In genomic region chr7:137967143-137968018, GRCh38 we compare ENCODE assay signal across 10 cellular contexts. TPM values are rescaled to one million over a fixed set of nuclear protein-coding genes. Genes with fewer than 3 reads are reported as not detected.
A peak's percentile ranks its signal among the peaks of the same experiment; 100 is the strongest.
DNase-seq lines count a peak whose midpoint lies in the region; ATAC-seq and TF ChIP-seq lines count a peak whose summit lies in the region.
"Had no signal": no experiment of that assay in that cellular context is flagged by ENCODE, and none has a peak within 500 bp of the region (broad histone marks: within the 10 kb centered on the region; RNA-seq: fewer than 3 reads in every experiment).

No MANE protein-coding gene starts in this region.

- peak overlapping the region in 2 of 4 donors; percentile 70 to 99 for H3K27ac ChIP-seq in tibial nerve

- ATAC-seq in SK-N-SH treated with all-trans-retinoic acid at 6 μM for 48 hours = peak; percentile 61
- no peak for ATAC-seq in stimulated activated effector memory CD8-positive, alpha-beta T cell treated with anti-CD3 and anti-CD28 coated beads, Interleukin-12 subunit alpha, Interleukin-12 subunit beta, amount 100 ng/mL, for 72 hours
- ATAC-seq: left colon had no signal

- no peak for TF ChIP-seq POLR2A in tibial nerve (IDR thresholded peaks at IDR 0.05)

- H3K9me3 ChIP-seq in tibial nerve = no peaks in the 10 kb centered on the region

- H3K36me3 Mint-ChIP-seq in stimulated activated effector memory CD8-positive, alpha-beta T cell treated with anti-CD3 and anti-CD28 coated beads, Interleukin-12 subunit alpha, Interleukin-12 subunit beta, amount 100 ng/mL, for 72 hours = peaks cover 11% of the 10 kb centered on the region

- H3K36me3 ChIP-seq in H7 (replicated peaks; ENCODE audit: control insufficient read depth, insufficient read depth, low read length) = no peaks in the 10 kb centered on the region; the same call in 1 of the 2 replicates
- H3K36me3 ChIP-seq in tibial nerve = peaks cover 0 to 7% (median 0%) of the 10 kb centered on the region in 3 donors

- H3K9me3 Mint-ChIP-seq in stimulated activated effector memory CD8-positive, alpha-beta T cell treated with anti-CD3 and anti-CD28 coated beads, Interleukin-12 subunit alpha, Interleukin-12 subunit beta, amount 100 ng/mL, for 72 hours = no peaks in the 10 kb centered on the region

- H3K4me3 Mint-ChIP-seq in stimulated activated effector memory CD8-positive, alpha-beta T cell treated with anti-CD3 and anti-CD28 coated beads, Interleukin-12 subunit alpha, Interleukin-12 subunit beta, amount 100 ng/mL, for 72 hours = no peak overlapping the region

- peaks cover 36% of the 10 kb centered on the region for H3K4me1 Mint-ChIP-seq in stimulated activated effector memory CD8-positive, alpha-beta T cell treated with anti-CD3 and anti-CD28 coated beads, Interleukin-12 subunit alpha, Interleukin-12 subunit beta, amount 100 ng/mL, for 72 hours

- no peak overlapping the region for H3K4me3 ChIP-seq in H7 (ENCODE audit: insufficient read depth, low read depth, low read length)
- no peak overlapping the region for H3K4me3 ChIP-seq in fibroblast of villous mesenchyme (ENCODE audit: low read depth, low read length)
- H3K4me3 ChIP-seq in tibial nerve = no peak overlapping the region

- TF ChIP-seq CTCF in fibroblast of villous mesenchyme (IDR thresholded peaks at IDR 0.05; ENCODE audit: insufficient read depth, low read depth, low read length) = no peak
- no peak for TF ChIP-seq CTCF in tibial nerve (IDR thresholded peaks at IDR 0.05)

- WGBS in tibial nerve, 2 donors = 62 to 64% methylated on average over 12 of the region's 12 CpGs

- H3K4me1 ChIP-seq in tibial nerve = peaks cover 0 to 98% (median 39%) of the 10 kb centered on the region in 4 donors

- TF ChIP-seq EP300 in tibial nerve (IDR thresholded peaks at IDR 0.05) = no peak

- DNase-seq in H7 (peak; percentile 49), fibroblast of villous mesenchyme (ENCODE audit: low read depth) (peak; percentile 76), tibial nerve (ENCODE audit: low spot score in 2 of 2) (no peak), NOMO-1 (lab: John Stamatoyannopoulos, UW; ENCODE audit: unreplicated experiment in 2 of 2) (no peak), NCI-H524 treated with DMSO at 0.1 percent for 48 hours (lab: John Stamatoyannopoulos, UW) (no peak), LoVo (ENCODE audit: low spot score) (no peak)
- no peak for DNase-seq in stimulated activated effector memory CD8-positive, alpha-beta T cell treated with anti-CD3 and anti-CD28 coated beads, Interleukin-12 subunit alpha, Interleukin-12 subunit beta, amount 100 ng/mL, for 72 hours (ENCODE audit: low spot score in 2 of 2)
- DNase-seq: left colon; stimulated activated CD4-positive, alpha-beta T cell treated with anti-CD3 and anti-CD28 coated beads, Interleukin-1b, Interleukin-23, amount 100 ng/mL, for 48 hours had no signal

- H3K27ac Mint-ChIP-seq in stimulated activated effector memory CD8-positive, alpha-beta T cell treated with anti-CD3 and anti-CD28 coated beads, Interleukin-12 subunit alpha, Interleukin-12 subunit beta, amount 100 ng/mL, for 72 hours = peak overlapping the region; percentile 60

- no peaks in the 10 kb centered on the region for H3K27me3 ChIP-seq in H7 (ENCODE audit: control insufficient read depth, insufficient read depth, low read length)
- no peaks in the 10 kb centered on the region for H3K27me3 ChIP-seq in tibial nerve

TF ChIP-seq in SK-N-SH treated with all-trans-retinoic acid at 6 μM for 48 hours, 23 proteins besides CTCF, POLR2A, EP300 and RAD21:
- TF ChIP-seq BACH2 (CRISPR knock-in tag; IDR thresholded peaks at IDR 0.05; ENCODE audit: borderline replicate concordance) = no peak
- no peak for TF ChIP-seq SNAI2 (CRISPR knock-in tag; IDR thresholded peaks at IDR 0.05)
- TF ChIP-seq CREB5 (CRISPR knock-in tag; IDR thresholded peaks at IDR 0.05; ENCODE audit: low read depth) = no peak
- no peak for TF ChIP-seq ZC3H10 (CRISPR knock-in tag; IDR thresholded peaks at IDR 0.05)
- no peak for TF ChIP-seq ZFP3 (CRISPR knock-in tag; IDR thresholded peaks at IDR 0.05)
- TF ChIP-seq RARB (CRISPR knock-in tag; IDR thresholded peaks at IDR 0.05) = no peak
- no peak for TF ChIP-seq ZFP30 (CRISPR knock-in tag; IDR thresholded peaks at IDR 0.05)
- no peak for TF ChIP-seq GLIS3 (CRISPR knock-in tag; IDR thresholded peaks at IDR 0.05)
- TF ChIP-seq CSDC2 (CRISPR knock-in tag; IDR thresholded peaks at IDR 0.05) = no peak
- no peak for TF ChIP-seq TOX (CRISPR knock-in tag; IDR thresholded peaks at IDR 0.05; ENCODE audit: borderline replicate concordance)
- no peak for TF ChIP-seq CSRNP3 (CRISPR knock-in tag; IDR thresholded peaks at IDR 0.05)
- no peak for TF ChIP-seq ISL1 (CRISPR knock-in tag; IDR thresholded peaks at IDR 0.05)
- TF ChIP-seq TCF4 (CRISPR knock-in tag; IDR thresholded peaks at IDR 0.05; ENCODE audit: borderline replicate concordance) = no peak
- TF ChIP-seq OSR1 (CRISPR knock-in tag; IDR thresholded peaks at IDR 0.05) = no peak
- TF ChIP-seq PPARA (CRISPR knock-in tag; IDR thresholded peaks at IDR 0.05; ENCODE audit: borderline replicate concordance) = no peak
- no peak for TF ChIP-seq ZNF565 (CRISPR knock-in tag; conservative IDR thresholded peaks at IDR 0.05; ENCODE audit: low read depth)
- TF ChIP-seq TSHZ2 (CRISPR knock-in tag; IDR thresholded peaks at IDR 0.05) = no peak
- TF ChIP-seq ZNF70 (CRISPR knock-in tag; IDR thresholded peaks at IDR 0.05) = no peak
- no peak for TF ChIP-seq ARNTL (CRISPR knock-in tag; IDR thresholded peaks at IDR 0.05; ENCODE audit: borderline replicate concordance, low read depth)
- TF ChIP-seq ZNF8 (CRISPR knock-in tag; IDR thresholded peaks at IDR 0.05) = no peak

RNA-seq across cellular contexts. Expression of gene CREB3L2, which starts 34.5 kb away (rescaled TPM):
- 11.4 and 13.0 TPM in 2 replicates for total RNA-seq in H7 (2014; rRNA removed; shearing (Covaris generic))
- total RNA-seq in fibroblast of villous mesenchyme = 33.2 and 35.4 TPM in 2 replicates
- total RNA-seq in tibial nerve = 10 to 100 TPM; 43.5 to 73.0 (median 51.2) TPM

Comparison
In these comparisons a context has a peak if more than half of its experiments do, and no peak if none do; other contexts are left out.
1. DNase-seq: peak in H7 (single experiment) and fibroblast of villous mesenchyme (single experiment); none in stimulated activated effector memory CD8-positive, alpha-beta T cell treated with anti-CD3 and anti-CD28 coated beads, Interleukin-12 subunit alpha, Interleukin-12 subunit beta, amount 100 ng/mL, for 72 hours (0 of 2), tibial nerve (0 of 2), NOMO-1 (0 of 2), NCI-H524 treated with DMSO at 0.1 percent for 48 hours (single experiment) and LoVo (single experiment).